In genomic region chr3:81452406-81452805, GRCh38 we compare ENCODE assay signal across 15 cellular contexts.
"Had no signal": no experiment of that assay in that cellular context is flagged by ENCODE, and none has a peak within 500 bp of the region (broad histone marks: within the 10 kb centered on the region; RNA-seq: fewer than 3 reads in every experiment).

No MANE protein-coding gene starts in this region.

- H3K27ac Mint-ChIP-seq: activated naive CD4-positive, alpha-beta T cell treated with anti-CD3 and anti-CD28 coated beads, Interleukin-2, amount 50 U/mL, for 24 hours; brain; nephron had no signal

- H3K4me1 ChIP-seq: gastroesophageal sphincter, suprapubic skin, upper lobe of left lung had no signal

- H3K9me3 Mint-ChIP-seq: activated naive CD4-positive, alpha-beta T cell treated with anti-CD3 and anti-CD28 coated beads, Interleukin-2, amount 50 U/mL, for 24 hours; nephron had no signal

- H3K9me3 ChIP-seq: gastroesophageal sphincter, psoas muscle, suprapubic skin, upper lobe of left lung had no signal

- H3K36me3 ChIP-seq: gastroesophageal sphincter, suprapubic skin, upper lobe of left lung had no signal

- H3K36me3 Mint-ChIP-seq: activated naive CD4-positive, alpha-beta T cell treated with anti-CD3 and anti-CD28 coated beads, Interleukin-2, amount 50 U/mL, for 24 hours; brain had no signal

- H3K4me3 ChIP-seq: gastroesophageal sphincter, psoas muscle, suprapubic skin, upper lobe of left lung had no signal

- DNase-seq: amniotic stem cell; kidney; left ventricle myocardium superior; mesenchymal stem cell; occipital lobe; psoas muscle; stimulated activated CD4-positive, alpha-beta T cell treated with anti-CD3 and anti-CD28 coated beads, Interleukin-12 subunit alpha, Interleukin-12 subunit beta, amount 100 ng/mL, for 4 hours; stimulated activated naive CD4-positive, alpha-beta T cell treated with Interleukin-2 at 50 U/mL for 16 hours; upper lobe of left lung had no signal

- H3K27me3 ChIP-seq: gastroesophageal sphincter, suprapubic skin, upper lobe of left lung had no signal

- ATAC-seq: gastroesophageal sphincter, left ventricle myocardium superior, psoas muscle, sciatic nerve had no signal

- H3K4me1 Mint-ChIP-seq: activated naive CD4-positive, alpha-beta T cell treated with anti-CD3 and anti-CD28 coated beads, Interleukin-2, amount 50 U/mL, for 24 hours; nephron had no signal

- H3K4me3 Mint-ChIP-seq: activated naive CD4-positive, alpha-beta T cell treated with anti-CD3 and anti-CD28 coated beads, Interleukin-2, amount 50 U/mL, for 24 hours; brain; nephron had no signal

- H3K27ac ChIP-seq: gastroesophageal sphincter, psoas muscle, suprapubic skin, upper lobe of left lung had no signal
